Comparison of ENCODE assay signal across 35 cellular contexts in genomic region chr13:70938462-70938861, GRCh38.
"Had no signal": no experiment of that assay in that cellular context is flagged by ENCODE, and none has a peak within 500 bp of the region (broad histone marks: within the 10 kb centered on the region; RNA-seq: fewer than 3 reads in every experiment).

No MANE protein-coding gene starts in this region.

- H3K27me3 ChIP-seq: MG63 had no signal

- H3K4me3 ChIP-seq: MG63 had no signal

- H3K36me3 ChIP-seq: MG63 had no signal

- H3K9me3 ChIP-seq: MG63 had no signal

- DNase-seq: Karpas-422, Kasumi-1, MG63, MM.1S, MV-4-11, NCI-H1048, NCI-H1092, NCI-H1092 treated with DMSO at 0.1 percent for 48 hours, NCI-H1105, NCI-H1105 treated with DMSO at 0.1 percent for 48 hours, NCI-H1417, NCI-H1417 treated with DMSO at 0.1 percent for 48 hours, NCI-H1436, NCI-H1436 treated with DMSO at 0.1 percent for 48 hours, NCI-H146, NCI-H1694, NCI-H1694 treated with DMSO at 0.1 percent for 48 hours, NCI-H187, NCI-H187 treated with DMSO at 0.1 percent for 48 hours, NCI-H1930, NCI-H2029, NCI-H2029 treated with DMSO at 0.1 percent for 48 hours, NCI-H2081, NCI-H2081 treated with DMSO at 0.1 percent for 48 hours, NCI-H2107, NCI-H2171, NCI-H2171 treated with DMSO at 0.1 percent for 48 hours, NCI-H2227 treated with DMSO at 0.1 percent for 48 hours, NCI-H345, NCI-H446, NCI-H446 treated with DMSO at 0.1 percent for 48 hours, NCI-H510A, NCI-H510A treated with DMSO at 0.1 percent for 48 hours, NCI-H524, NCI-H524 treated with DMSO at 0.1 percent for 48 hours had no signal
